Comparison of ENCODE assay signal across 16 cellular contexts in genomic region chr16:86681440-86681838, GRCh38.
DNase-seq lines count a peak whose midpoint lies in the region; ATAC-seq, FAIRE-seq and TF ChIP-seq lines count a peak whose summit lies in the region.
"Had no signal": no experiment of that assay in that cellular context is flagged by ENCODE, and none has a peak within 500 bp of the region (broad histone marks: within the 10 kb centered on the region; RNA-seq: fewer than 3 reads in every experiment).

No MANE protein-coding gene starts in this region.

- no peak overlapping the region for H2BK120ac ChIP-seq in neuronal stem cell (ENCODE audit: low read depth, low read length)

- H3K4ac ChIP-seq in neuronal stem cell (ENCODE audit: low read length) = no peak overlapping the region

- no peaks in the 10 kb centered on the region for H3K79me2 ChIP-seq in OCI-LY7 (ENCODE audit: insufficient read depth, low read depth, low read length)

- H3K9ac ChIP-seq in neuronal stem cell (ENCODE audit: low read depth, low read length, poor library complexity) = no peak overlapping the region
- H3K9ac ChIP-seq: BLaER1 had no signal

- no peaks in the 10 kb centered on the region for H4K20me1 ChIP-seq in OCI-LY7 (ENCODE audit: insufficient read depth, low read length)
- H4K20me1 ChIP-seq: BLaER1 had no signal

- peaks cover 0 to 65% (median 0%) of the 10 kb centered on the region in 4 donors for H3K27me3 ChIP-seq in esophagus muscularis mucosa
- H3K27me3 ChIP-seq in neuronal stem cell (ENCODE audit: control insufficient read depth in 3 of 3, insufficient read depth in 3 of 3, low read depth in 1 of 3, low read length in 3 of 3) = no peaks in the 10 kb centered on the region
- H3K27me3 ChIP-seq: BLaER1 had no signal

- no peak for ATAC-seq in HG02852 (IDR thresholded peaks at IDR 0.05; ENCODE audit: unreplicated experiment)

- no peak overlapping the region for H3K4me3 ChIP-seq in esophagus muscularis mucosa
- H3K4me3 ChIP-seq in neuronal stem cell (ENCODE audit: low read length in 2 of 2) = no peak overlapping the region
- no peak overlapping the region for H3K4me3 ChIP-seq in OCI-LY7 (ENCODE audit: low read depth, low read length, poor library complexity, severe bottlenecking)
- H3K4me3 ChIP-seq: BLaER1, SK-N-MC had no signal

- DNase-seq in RPMI7951 (ENCODE audit: low read depth) = peak; percentile 75
- no peak for DNase-seq in esophagus muscularis mucosa (ENCODE audit: extremely low spot score)
- no peak for DNase-seq in neuronal stem cell (ENCODE audit: low spot score)
- DNase-seq in urothelium cell line (ENCODE audit: low spot score) = peak; percentile 30
- no peak for DNase-seq in NOMO-1 treated with DMSO at 0.1 percent for 48 hours (lab: John Stamatoyannopoulos, UW; ENCODE audit: unreplicated experiment)
- no peak for DNase-seq in OCI-LY7 (ENCODE audit: low spot score)
- DNase-seq: activated CD4-positive, alpha-beta T cell treated with anti-CD3 and anti-CD28 coated beads, Interleukin-2, amount 50 U/mL, for 1 hour; activated T-cell treated with anti-CD3 and anti-CD28 coated beads, Interleukin-2, amount 50 U/mL, for 24 hours; DMS153; endodermal cell; NCI-H187; NCI-H446 treated with DMSO at 0.1 percent for 48 hours; stimulated activated naive CD4-positive, alpha-beta T cell had no signal

- H3K36me3 ChIP-seq in esophagus muscularis mucosa (no peaks in the 10 kb centered on the region), neuronal stem cell (replicated peaks in 1 of 2; ENCODE audit: control insufficient read depth in 2 of 2, insufficient read depth in 2 of 2, low read length in 2 of 2) (no peaks in the 10 kb centered on the region), OCI-LY7 (ENCODE audit: insufficient read depth, low read length) (no peaks in the 10 kb centered on the region)
- H3K36me3 ChIP-seq: BLaER1 had no signal

- no peak overlapping the region for H4K8ac ChIP-seq in neuronal stem cell (ENCODE audit: low read depth, low read length)

- 82% methylated on average over 23 of the region's 23 CpGs for WGBS in esophagus muscularis mucosa
- WGBS in neuronal stem cell (ENCODE audit: extremely low coverage in 2 of 2, insufficient read length in 2 of 2, insufficient replicate concordance in 1 of 2), 2 donors = no CpG with 5 or more reads among the region's 23 CpGs

- POLR2A ChIA-PET in OCI-LY7 (lab: Charles Lee) = no interaction called here

- CTCF ChIA-PET in OCI-LY7 (lab: Charles Lee; ENCODE audit: unreplicated experiment) = no interaction called here

- TF ChIP-seq CTCF in esophagus muscularis mucosa (IDR thresholded peaks at IDR 0.05) = no peak
- no peak for TF ChIP-seq CTCF in OCI-LY7 (conservative IDR thresholded peaks at IDR 0.05; ENCODE audit: low read length)

- intact Hi-C loops in esophagus muscularis mucosa (cut with DNase I) = no loop called here
- intact Hi-C loops in OCI-LY7 (cut with micrococcal nuclease; ENCODE audit: unreplicated experiment) = no loop called here

- H2AK5ac ChIP-seq in neuronal stem cell (ENCODE audit: low read depth, low read length) = no peak overlapping the region

- H3K4me1 ChIP-seq in esophagus muscularis mucosa = peaks cover 0 to 5% (median 2%) of the 10 kb centered on the region in 4 donors
- no peaks in the 10 kb centered on the region for H3K4me1 ChIP-seq in neuronal stem cell (ENCODE audit: control insufficient read depth in 2 of 2, insufficient read depth in 1 of 2, low read depth in 1 of 2, low read length in 2 of 2)
- no peaks in the 10 kb centered on the region for H3K4me1 ChIP-seq in OCI-LY7 (ENCODE audit: insufficient read depth, low read length, poor library complexity, severe bottlenecking)

- H3K23ac ChIP-seq in neuronal stem cell (ENCODE audit: low read depth, low read length, poor library complexity) = no peak overlapping the region

- H2BK12ac ChIP-seq in neuronal stem cell (ENCODE audit: low read length) = no peak overlapping the region

- H4K91ac ChIP-seq in neuronal stem cell (ENCODE audit: low read depth, low read length, poor library complexity) = no peak overlapping the region

- no peak for TF ChIP-seq EP300 in esophagus muscularis mucosa (IDR thresholded peaks at IDR 0.05)

- no peak overlapping the region for H2BK15ac ChIP-seq in neuronal stem cell (ENCODE audit: low read length)

- BruUV-seq in OCI-LY7 (replicated peaks; lab: Mats Ljungman, UMichigan) = no TSS peak

- no peak overlapping the region for H2BK5ac ChIP-seq in neuronal stem cell (ENCODE audit: low read length)

- no peaks in the 10 kb centered on the region for H3K9me2 ChIP-seq in OCI-LY7 (ENCODE audit: insufficient read depth, low read length)

- H3K79me1 ChIP-seq in neuronal stem cell (ENCODE audit: low read depth, low read length) = no peaks in the 10 kb centered on the region

- FAIRE-seq in urothelium cell line (lab: Jason Lieb, UNC) = no peak

- peak overlapping the region; percentile 10 to 57 (median 42) for H3K27ac ChIP-seq in esophagus muscularis mucosa (replicated peaks in 1 of 4)
- no peak overlapping the region for H3K27ac ChIP-seq in neuronal stem cell (replicated peaks; ENCODE audit: low read length)
- H3K27ac ChIP-seq in OCI-LY7 (ENCODE audit: low read depth, low read length, poor library complexity, severe bottlenecking) = no peak overlapping the region
- H3K27ac ChIP-seq: BLaER1, SK-N-MC had no signal

- H3K18ac ChIP-seq in neuronal stem cell (ENCODE audit: low read length) = peak overlapping the region; percentile 45

- H3K9me3 ChIP-seq in esophagus muscularis mucosa (no peaks in the 10 kb centered on the region), neuronal stem cell (replicated peaks in 1 of 2; ENCODE audit: control insufficient read depth in 2 of 2, insufficient read depth in 1 of 2, low read depth in 1 of 2, low read length in 2 of 2) (no peaks in the 10 kb centered on the region), OCI-LY7 (ENCODE audit: low read length) (no peaks in the 10 kb centered on the region)

- no peak for TF ChIP-seq POLR2A in esophagus muscularis mucosa (IDR thresholded peaks at IDR 0.05; ENCODE audit: low read depth)

- H2AFZ ChIP-seq in neuronal stem cell (ENCODE audit: low read length) (no peak overlapping the region), OCI-LY7 (ENCODE audit: low read length) (no peak overlapping the region)

- H3K4me2 ChIP-seq in neuronal stem cell (ENCODE audit: insufficient read depth, low read length, poor library complexity, severe bottlenecking) = no peak overlapping the region
- no peak overlapping the region for H3K4me2 ChIP-seq in OCI-LY7 (ENCODE audit: low read length)

- H3K14ac ChIP-seq in neuronal stem cell (ENCODE audit: low read length) = no peak overlapping the region

Comparison
In these comparisons a context has a peak if more than half of its experiments do, and no peak if none do; other contexts are left out.
1. DNase-seq: peak in RPMI7951 (single experiment) and urothelium cell line (single experiment); none in esophagus muscularis mucosa (single experiment), neuronal stem cell (single experiment), NOMO-1 treated with DMSO at 0.1 percent for 48 hours (single experiment) and OCI-LY7 (single experiment).
2. H3K27ac ChIP-seq: peak in esophagus muscularis mucosa (4 of 4); none in neuronal stem cell (single experiment) and OCI-LY7 (single experiment).